ENCODE assay signal across 8 cellular contexts in genomic region chr1:15833069-15833679, GRCh38. TPM values are rescaled to one million over a fixed set of nuclear protein-coding genes. Genes with fewer than 3 reads are reported as not detected.
A peak's percentile ranks its signal among the peaks of the same experiment; 100 is the strongest.
DNase-seq lines count a peak whose midpoint lies in the region; ATAC-seq and TF ChIP-seq lines count a peak whose summit lies in the region.

No MANE protein-coding gene starts in this region.

- H3K4me1 Mint-ChIP-seq in chondrocyte (ENCODE audit: low read depth), result peaks cover 25% of the 10 kb centered on the region

- no peaks in the 10 kb centered on the region for H3K27me3 Mint-ChIP-seq in chondrocyte (ENCODE audit: low read depth)

- no peaks in the 10 kb centered on the region for H3K9me3 Mint-ChIP-seq in chondrocyte (ENCODE audit: low read depth)

- peak overlapping the region; percentile 91 for H3K4me3 Mint-ChIP-seq in chondrocyte (ENCODE audit: unreplicated experiment)

- H3K27ac Mint-ChIP-seq in chondrocyte (ENCODE audit: unreplicated experiment), result peak overlapping the region; percentile 99

- no peak for ATAC-seq in GM21515 (IDR thresholded peaks at IDR 0.05; ENCODE audit: unreplicated experiment)
- ATAC-seq in GM18858 (IDR thresholded peaks at IDR 0.05; ENCODE audit: unreplicated experiment), result no peak

- no peak for TF ChIP-seq CTCF in chondrocyte (IDR thresholded peaks at IDR 0.05)

- DNase-seq in CMK (ENCODE audit: low read depth) (peak; percentile 73), M059J (ENCODE audit: low read depth) (peak; percentile 89), UCSD-AML1 (lab: John Stamatoyannopoulos, UW; ENCODE audit: unreplicated experiment) (peak; percentile 62), chondrocyte (ENCODE audit: low spot score) (no peak), midbrain (lab: John Stamatoyannopoulos, UW) (peak; percentile 18)
- DNase-seq in stimulated activated naive CD4-positive, alpha-beta T cell treated with Interleukin-2 at 50 U/mL for 16 hours (lab: John Stamatoyannopoulos, UW), result peak; percentile 31

- H3K36me3 Mint-ChIP-seq in chondrocyte (ENCODE audit: low read depth), result no peaks in the 10 kb centered on the region

RNA-seq across cellular contexts. Expression of gene SPEN, which starts 14.3 kb away (rescaled TPM):
- total RNA-seq in M059J (2014; rRNA removed; shearing (Covaris generic)), result 15.9 and 28.9 TPM in 2 replicates
- 38.4 to 49.7 TPM (median 39.4 TPM) in 3 replicates for total RNA-seq in chondrocyte

RNA-seq across cellular contexts. Expression of gene UQCRHL, which starts 25.7 kb away (rescaled TPM):
- 1.4 TPM in 2 replicates for total RNA-seq in M059J (2014; rRNA removed; shearing (Covaris generic))
- 1.3 to 1.5 TPM (median 1.3 TPM) in 3 replicates for total RNA-seq in chondrocyte
